12 cellular contexts compared by ENCODE assay signal in the genomic region with DNA sequence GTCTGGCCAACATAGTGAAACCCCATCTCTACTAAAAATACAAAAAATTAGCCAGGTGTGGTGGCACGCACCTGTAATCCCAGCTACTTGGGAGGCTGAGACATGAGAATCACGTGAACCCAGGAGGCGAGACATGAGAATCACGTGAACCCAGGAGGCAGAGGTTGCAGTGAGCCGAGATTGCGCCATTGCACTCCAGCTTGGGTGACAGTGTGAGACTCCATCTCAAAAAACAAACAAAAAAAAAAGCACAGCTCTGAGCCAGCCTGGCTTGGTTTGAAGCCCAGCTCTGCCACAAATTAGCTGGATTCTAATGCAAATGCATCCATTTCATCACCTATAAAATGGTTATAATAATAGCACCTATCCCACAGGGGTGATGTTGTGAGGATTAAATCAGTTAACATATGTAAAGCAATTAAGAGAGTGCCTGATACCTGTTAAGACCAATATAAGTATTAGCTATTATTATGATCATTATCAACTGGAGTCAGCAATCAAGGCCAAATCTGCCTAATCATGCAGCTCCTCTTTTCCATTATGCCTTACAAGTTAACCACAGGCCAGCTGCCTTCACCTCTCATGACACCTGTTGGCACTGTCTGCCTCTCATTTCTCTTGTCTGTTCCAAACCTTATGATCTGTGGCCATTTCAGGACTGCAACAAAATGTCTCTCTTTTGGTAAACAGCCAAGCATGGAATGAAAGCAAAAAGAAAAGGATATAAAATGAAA. TPM values are rescaled to one million over a fixed set of nuclear protein-coding genes. Genes with fewer than 3 reads are reported as not detected.
DNase-seq lines count a peak whose midpoint lies in the region; ATAC-seq and TF ChIP-seq lines count a peak whose summit lies in the region.
"Had no signal": no experiment of that assay in that cellular context is flagged by ENCODE, and none has a peak within 500 bp of the region (broad histone marks: within the 10 kb centered on the region; RNA-seq: fewer than 3 reads in every experiment).

No MANE protein-coding gene starts in this region.

- TF ChIP-seq CTCF in HEK293 (tag by site-specific recombination; IDR thresholded peaks at IDR 0.05), result no peak
- TF ChIP-seq CTCF in VCaP (conservative IDR thresholded peaks at IDR 0.05), result no peak

- H3K4me1 Mint-ChIP-seq in naive B cell, result peaks cover 31 to 56% (median 47%) of the 10 kb centered on the region in 3 donors

- peak overlapping the region in 2 of 6 donors; percentile 2 to 69 for H3K27ac Mint-ChIP-seq in naive B cell

- H3K27ac ChIP-seq in HEK293 (ENCODE audit: extremely low read depth, low read depth, low read length), result no peak overlapping the region
- H3K27ac ChIP-seq in VCaP, result peak overlapping the region; percentile 85

- POLR2A ChIA-PET in HEK293 (lab: Yijun Ruan, JAX), result no interaction called here

- H3K4me1 ChIP-seq in HEK293 (ENCODE audit: control insufficient read depth, insufficient read depth, low read length), result no peaks in the 10 kb centered on the region

- H3K36me3 ChIP-seq in HEK293 (ENCODE audit: control insufficient read depth in 2 of 2, insufficient read depth in 1 of 2, low read length in 2 of 2), result no peaks in the 10 kb centered on the region

- H3K36me3 Mint-ChIP-seq in naive B cell, result no peaks in the 10 kb centered on the region

- no peak for ATAC-seq in naive B cell (ENCODE audit: low read depth in 2 of 2)
- ATAC-seq in GM21390 (IDR thresholded peaks at IDR 0.05; ENCODE audit: unreplicated experiment), result no peak
- ATAC-seq in GM19351 (IDR thresholded peaks at IDR 0.05; ENCODE audit: unreplicated experiment), result no peak

- CTCF ChIA-PET in HEK293 (lab: Yijun Ruan, JAX), result interaction anchor here (0.6 to 5.2 kb wide), 5 partner anchors 11 to 70 kb away, joined by 3 to 44 read pairs (median 4); no protein-coding TSS in a partner anchor

- no peak overlapping the region for H3K4me3 ChIP-seq in HEK293 (ENCODE audit: low read depth, low read length)

- DNase-seq in DMS 273 (lab: John Stamatoyannopoulos, UW; ENCODE audit: unreplicated experiment) (peak; percentile 38), DMS 273 treated with DMSO at 0.1 percent for 48 hours (lab: John Stamatoyannopoulos, UW) (no peak), naive B cell (no peak), ureter (ENCODE audit: low spot score) (no peak)
- DNase-seq: 8988T; activated CD4-positive, alpha-beta T cell treated with anti-CD3 and anti-CD28 coated beads, Interleukin-2, amount 50 U/mL, for 1 hour; Karpas-422; stimulated activated CD8-positive, alpha-beta memory T cell treated with anti-CD3 and anti-CD28 coated beads, Interleukin-4, amount 100 ng/mL, for 48 hours had no signal

- H3K27me3 Mint-ChIP-seq in naive B cell, result no peaks in the 10 kb centered on the region

- H3K9me3 Mint-ChIP-seq in naive B cell, result no peaks in the 10 kb centered on the region

- H3K9me3 ChIP-seq in HEK293 (ENCODE audit: control insufficient read depth, insufficient read depth, low read depth, low read length), result no peaks in the 10 kb centered on the region

- peak overlapping the region in 7 of 8 donors; percentile 38 to 97 (median 95) for H3K4me3 Mint-ChIP-seq in naive B cell

TF ChIP-seq in HEK293, 187 proteins besides CTCF, POLR2A, EP300 and RAD21 (continues in another document):
- TF ChIP-seq SCRT1 (tag by site-specific recombination; IDR thresholded peaks at IDR 0.05; ENCODE audit: borderline replicate concordance), result peak; percentile 77; the same call in 1 of the 2 replicates
- no peak for TF ChIP-seq ZNF302 (tag by site-specific recombination; IDR thresholded peaks at IDR 0.05; ENCODE audit: low read depth)
- 0 out of 2 replicates have a peak, but pooled peaks have one; percentile 13 for TF ChIP-seq ZNF121 (tag by site-specific recombination; IDR thresholded peaks at IDR 0.05)
- TF ChIP-seq, protein P1, sequence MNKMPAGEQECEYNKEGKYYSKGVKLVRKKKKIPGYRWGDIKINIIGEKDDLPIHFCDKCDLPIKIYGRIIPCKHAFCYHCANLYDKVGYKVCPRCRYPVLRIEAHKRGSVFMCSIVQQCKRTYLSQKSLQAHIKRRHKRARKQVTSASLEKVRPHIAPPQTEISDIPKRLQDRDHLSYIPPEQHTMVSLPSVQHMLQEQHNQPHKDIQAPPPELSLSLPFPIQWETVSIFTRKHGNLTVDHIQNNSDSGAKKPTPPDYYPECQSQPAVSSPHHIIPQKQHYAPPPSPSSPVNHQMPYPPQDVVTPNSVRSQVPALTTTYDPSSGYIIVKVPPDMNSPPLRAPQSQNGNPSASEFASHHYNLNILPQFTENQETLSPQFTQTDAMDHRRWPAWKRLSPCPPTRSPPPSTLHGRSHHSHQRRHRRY (tag by site-specific recombination; IDR thresholded peaks at IDR 0.05), result no peak
- no peak for TF ChIP-seq KLF9 (tag by site-specific recombination; IDR thresholded peaks at IDR 0.05; ENCODE audit: low read depth)
- TF ChIP-seq, protein P2, sequence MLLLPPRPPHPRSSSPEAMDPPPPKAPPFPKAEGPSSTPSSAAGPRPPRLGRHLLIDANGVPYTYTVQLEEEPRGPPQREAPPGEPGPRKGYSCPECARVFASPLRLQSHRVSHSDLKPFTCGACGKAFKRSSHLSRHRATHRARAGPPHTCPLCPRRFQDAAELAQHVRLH (tag by site-specific recombination; IDR thresholded peaks at IDR 0.05), result 0 out of 2 replicates have a peak, but pooled peaks have one; percentile 23
- TF ChIP-seq ZNF133 (tag by site-specific recombination; IDR thresholded peaks at IDR 0.05), result no peak
- TF ChIP-seq TCF7L2 (IDR thresholded peaks at IDR 0.05; ENCODE audit: borderline replicate concordance, low read depth, low read length), result no peak
- TF ChIP-seq, protein P3, sequence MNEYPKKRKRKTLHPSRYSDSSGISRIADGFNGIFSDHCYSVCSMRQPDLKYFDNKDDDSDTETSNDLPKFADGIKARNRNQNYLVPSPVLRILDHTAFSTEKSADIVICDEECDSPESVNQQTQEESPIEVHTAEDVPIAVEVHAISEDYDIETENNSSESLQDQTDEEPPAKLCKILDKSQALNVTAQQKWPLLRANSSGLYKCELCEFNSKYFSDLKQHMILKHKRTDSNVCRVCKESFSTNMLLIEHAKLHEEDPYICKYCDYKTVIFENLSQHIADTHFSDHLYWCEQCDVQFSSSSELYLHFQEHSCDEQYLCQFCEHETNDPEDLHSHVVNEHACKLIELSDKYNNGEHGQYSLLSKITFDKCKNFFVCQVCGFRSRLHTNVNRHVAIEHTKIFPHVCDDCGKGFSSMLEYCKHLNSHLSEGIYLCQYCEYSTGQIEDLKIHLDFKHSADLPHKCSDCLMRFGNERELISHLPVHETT (tag by site-specific recombination; IDR thresholded peaks at IDR 0.05), result no peak
- TF ChIP-seq YY1 (tag by site-specific recombination; IDR thresholded peaks at IDR 0.05), result no peak
- no peak for TF ChIP-seq ZNF146 (tag by site-specific recombination; IDR thresholded peaks at IDR 0.05)
- no peak for TF ChIP-seq ZFP69B (tag by site-specific recombination; IDR thresholded peaks at IDR 0.05)
- TF ChIP-seq, protein P4, sequence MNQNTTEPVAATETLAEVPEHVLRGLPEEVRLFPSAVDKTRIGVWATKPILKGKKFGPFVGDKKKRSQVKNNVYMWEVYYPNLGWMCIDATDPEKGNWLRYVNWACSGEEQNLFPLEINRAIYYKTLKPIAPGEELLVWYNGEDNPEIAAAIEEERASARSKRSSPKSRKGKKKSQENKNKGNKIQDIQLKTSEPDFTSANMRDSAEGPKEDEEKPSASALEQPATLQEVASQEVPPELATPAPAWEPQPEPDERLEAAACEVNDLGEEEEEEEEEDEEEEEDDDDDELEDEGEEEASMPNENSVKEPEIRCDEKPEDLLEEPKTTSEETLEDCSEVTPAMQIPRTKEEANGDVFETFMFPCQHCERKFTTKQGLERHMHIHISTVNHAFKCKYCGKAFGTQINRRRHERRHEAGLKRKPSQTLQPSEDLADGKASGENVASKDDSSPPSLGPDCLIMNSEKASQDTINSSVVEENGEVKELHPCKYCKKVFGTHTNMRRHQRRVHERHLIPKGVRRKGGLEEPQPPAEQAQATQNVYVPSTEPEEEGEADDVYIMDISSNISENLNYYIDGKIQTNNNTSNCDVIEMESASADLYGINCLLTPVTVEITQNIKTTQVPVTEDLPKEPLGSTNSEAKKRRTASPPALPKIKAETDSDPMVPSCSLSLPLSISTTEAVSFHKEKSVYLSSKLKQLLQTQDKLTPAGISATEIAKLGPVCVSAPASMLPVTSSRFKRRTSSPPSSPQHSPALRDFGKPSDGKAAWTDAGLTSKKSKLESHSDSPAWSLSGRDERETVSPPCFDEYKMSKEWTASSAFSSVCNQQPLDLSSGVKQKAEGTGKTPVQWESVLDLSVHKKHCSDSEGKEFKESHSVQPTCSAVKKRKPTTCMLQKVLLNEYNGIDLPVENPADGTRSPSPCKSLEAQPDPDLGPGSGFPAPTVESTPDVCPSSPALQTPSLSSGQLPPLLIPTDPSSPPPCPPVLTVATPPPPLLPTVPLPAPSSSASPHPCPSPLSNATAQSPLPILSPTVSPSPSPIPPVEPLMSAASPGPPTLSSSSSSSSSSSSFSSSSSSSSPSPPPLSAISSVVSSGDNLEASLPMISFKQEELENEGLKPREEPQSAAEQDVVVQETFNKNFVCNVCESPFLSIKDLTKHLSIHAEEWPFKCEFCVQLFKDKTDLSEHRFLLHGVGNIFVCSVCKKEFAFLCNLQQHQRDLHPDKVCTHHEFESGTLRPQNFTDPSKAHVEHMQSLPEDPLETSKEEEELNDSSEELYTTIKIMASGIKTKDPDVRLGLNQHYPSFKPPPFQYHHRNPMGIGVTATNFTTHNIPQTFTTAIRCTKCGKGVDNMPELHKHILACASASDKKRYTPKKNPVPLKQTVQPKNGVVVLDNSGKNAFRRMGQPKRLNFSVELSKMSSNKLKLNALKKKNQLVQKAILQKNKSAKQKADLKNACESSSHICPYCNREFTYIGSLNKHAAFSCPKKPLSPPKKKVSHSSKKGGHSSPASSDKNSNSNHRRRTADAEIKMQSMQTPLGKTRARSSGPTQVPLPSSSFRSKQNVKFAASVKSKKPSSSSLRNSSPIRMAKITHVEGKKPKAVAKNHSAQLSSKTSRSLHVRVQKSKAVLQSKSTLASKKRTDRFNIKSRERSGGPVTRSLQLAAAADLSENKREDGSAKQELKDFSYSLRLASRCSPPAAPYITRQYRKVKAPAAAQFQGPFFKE (tag by site-specific recombination; IDR thresholded peaks at IDR 0.05; ENCODE audit: borderline replicate concordance), result no peak
- no peak for TF ChIP-seq FEZF1 (tag by site-specific recombination; IDR thresholded peaks at IDR 0.05)
- no peak for TF ChIP-seq ZNF211 (tag by site-specific recombination; IDR thresholded peaks at IDR 0.05; ENCODE audit: low read depth)

RNA-seq across cellular contexts. Expression of a gene that starts 2.1 kb away (rescaled TPM):
- 10 to 100 TPM; 29.8 to 39.8 (median 33.7) TPM for polyA plus RNA-seq in naive B cell (ENCODE audit: low read depth in 6 of 6)
- 57.0 TPM for total RNA-seq in ureter

RNA-seq across cellular contexts. Expression of a gene that starts 48.8 kb away (rescaled TPM):
- 1 to 10 TPM in 5 of 6 donors, not detected in 1; 3.2 to 7.5 (median 6.4) TPM for polyA plus RNA-seq in naive B cell (ENCODE audit: low read depth in 6 of 6)
- 16.4 TPM for total RNA-seq in ureter
